17 cellular contexts compared by ENCODE assay signal in the genomic region with DNA sequence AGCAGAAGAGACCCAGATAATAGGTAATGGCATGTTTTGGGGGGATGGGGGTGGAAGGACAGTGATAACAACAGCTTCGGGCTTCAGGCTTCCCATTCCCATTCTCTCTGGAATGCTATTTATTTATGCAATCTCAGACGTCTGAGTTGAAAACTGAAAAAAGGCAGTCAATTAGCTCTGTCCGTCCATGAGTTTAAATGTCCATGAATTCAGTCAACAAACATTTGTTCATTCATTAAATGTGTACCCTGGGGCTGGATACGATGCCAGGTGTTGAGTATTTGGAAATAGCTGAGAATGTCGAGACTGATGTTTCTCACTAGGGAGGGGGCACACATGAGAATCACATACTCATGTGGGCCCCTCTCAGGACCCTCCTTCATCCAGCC. TPM values are rescaled to one million over a fixed set of nuclear protein-coding genes. Genes with fewer than 3 reads are reported as not detected.
DNase-seq lines count a peak whose midpoint lies in the region; ATAC-seq and TF ChIP-seq lines count a peak whose summit lies in the region.
"Had no signal": no experiment of that assay in that cellular context is flagged by ENCODE, and none has a peak within 500 bp of the region (broad histone marks: within the 10 kb centered on the region; RNA-seq: fewer than 3 reads in every experiment).

No MANE protein-coding gene starts in this region.

- TF ChIP-seq CTCF in chondrocyte (IDR thresholded peaks at IDR 0.05): no peak
- no peak for TF ChIP-seq CTCF in thoracic aorta (IDR thresholded peaks at IDR 0.05)

- no peaks in the 10 kb centered on the region for H3K9me3 Mint-ChIP-seq in chondrocyte (ENCODE audit: low read depth)
- H3K9me3 Mint-ChIP-seq: activated naive CD8-positive, alpha-beta T cell treated with anti-CD3 and anti-CD28 coated beads, Interleukin-2, amount 10 ng/mL, durations not matched to agents 7 days and 5 days; CD4-positive, alpha-beta memory T cell; IgD-negative memory B cell had no signal

- peak overlapping the region; percentile 97 for H3K27ac Mint-ChIP-seq in chondrocyte (ENCODE audit: unreplicated experiment)
- no peak overlapping the region for H3K27ac Mint-ChIP-seq in T-helper 17 cell
- H3K27ac Mint-ChIP-seq: activated naive CD8-positive, alpha-beta T cell treated with anti-CD3 and anti-CD28 coated beads, Interleukin-2, amount 10 ng/mL, durations not matched to agents 7 days and 5 days; CD4-positive, alpha-beta memory T cell; IgD-negative memory B cell had no signal

- no peak for DNase-seq in chondrocyte (ENCODE audit: low spot score)
- DNase-seq in thoracic aorta (ENCODE audit: low spot score): no peak
- no peak for DNase-seq in NCI-H510A treated with DMSO at 0.1 percent for 48 hours (lab: John Stamatoyannopoulos, UW)
- DNase-seq in amniotic stem cell (lab: John Stamatoyannopoulos, UW): no peak
- no peak for DNase-seq in T-helper 17 cell
- DNase-seq: activated CD8-positive, alpha-beta memory T cell treated with anti-CD3 and anti-CD28 coated beads, Interleukin-2, amount 50 U/mL, for 48 hours; activated naive CD8-positive, alpha-beta T cell treated with anti-CD3 and anti-CD28 coated beads, Interleukin-2, amount 10 ng/mL, durations not matched to agents 7 days and 5 days; CD4-positive, alpha-beta memory T cell; NCI-H1417; nucleus accumbens; Right ventricle myocardium superior; stimulated activated CD4-positive, alpha-beta T cell treated with anti-CD3 and anti-CD28 coated beads, Interleukin-2, amount 100 ng/mL, for 24 hours had no signal

- no peaks in the 10 kb centered on the region for H3K27me3 Mint-ChIP-seq in chondrocyte (ENCODE audit: low read depth)
- H3K27me3 Mint-ChIP-seq in T-helper 17 cell: peaks cover 45% of the 10 kb centered on the region

- H3K4me3 ChIP-seq in HUES48 (ENCODE audit: low read depth, low read length) (no peak overlapping the region), mucosa of rectum (ENCODE audit: low read length in 2 of 2) (no peak overlapping the region), thoracic aorta (no peak overlapping the region)
- H3K4me3 ChIP-seq: gastrocnemius medialis had no signal

- ATAC-seq in thoracic aorta (ENCODE audit: insufficient number of reproducible peaks, low FRiP score, low read depth): no peak
- no peak for ATAC-seq in GM19395 (IDR thresholded peaks at IDR 0.05; ENCODE audit: unreplicated experiment)
- no peak for ATAC-seq in T-helper 17 cell

- peak overlapping the region; percentile 23 for H3K4me3 Mint-ChIP-seq in chondrocyte (ENCODE audit: unreplicated experiment)
- no peak overlapping the region for H3K4me3 Mint-ChIP-seq in T-helper 17 cell
- H3K4me3 Mint-ChIP-seq: activated naive CD8-positive, alpha-beta T cell treated with anti-CD3 and anti-CD28 coated beads, Interleukin-2, amount 10 ng/mL, durations not matched to agents 7 days and 5 days; CD4-positive, alpha-beta memory T cell; IgD-negative memory B cell had no signal

- H3K27ac ChIP-seq in HUES48 (ENCODE audit: low read depth, low read length) (peak overlapping the region; percentile 17), mucosa of rectum (ENCODE audit: low read depth in 2 of 2, low read length in 2 of 2) (peak overlapping the region; percentile 4 to 22), thoracic aorta (peak overlapping the region; percentile 76 to 87)

- H3K27me3 ChIP-seq in HUES48 (ENCODE audit: control insufficient read depth, insufficient read depth, low read length) (no peaks in the 10 kb centered on the region), mucosa of rectum (ENCODE audit: control insufficient read depth in 2 of 2, insufficient read depth in 2 of 2, low read length in 2 of 2) (no peaks in the 10 kb centered on the region), thoracic aorta (replicated peaks; ENCODE audit: insufficient read depth) (no peaks in the 10 kb centered on the region)
- H3K27me3 ChIP-seq: gastrocnemius medialis had no signal

- H3K4me1 ChIP-seq in HUES48 (ENCODE audit: control insufficient read depth, insufficient read depth, low read length) (peaks cover 65% of the 10 kb centered on the region), mucosa of rectum (ENCODE audit: control insufficient read depth in 2 of 2, insufficient read depth in 2 of 2, low read length in 2 of 2) (peaks cover 0 to 16% of the 10 kb centered on the region in 2 donors), thoracic aorta (ENCODE audit: control insufficient read depth in 1 of 2, low read depth in 2 of 2) (peaks cover 63 to 85% of the 10 kb centered on the region in 2 donors)

- peaks cover 97% of the 10 kb centered on the region for H3K4me1 Mint-ChIP-seq in chondrocyte (ENCODE audit: low read depth)
- peaks cover 3% of the 10 kb centered on the region for H3K4me1 Mint-ChIP-seq in T-helper 17 cell
- H3K4me1 Mint-ChIP-seq: activated naive CD8-positive, alpha-beta T cell treated with anti-CD3 and anti-CD28 coated beads, Interleukin-2, amount 10 ng/mL, durations not matched to agents 7 days and 5 days; IgD-negative memory B cell had no signal

- H3K36me3 ChIP-seq in HUES48 (ENCODE audit: control insufficient read depth, insufficient read depth, low read length): no peaks in the 10 kb centered on the region
- no peaks in the 10 kb centered on the region for H3K36me3 ChIP-seq in mucosa of rectum (ENCODE audit: control insufficient read depth in 2 of 2, insufficient read depth in 2 of 2, low read length in 2 of 2)
- H3K36me3 ChIP-seq in thoracic aorta: no peaks in the 10 kb centered on the region
- H3K36me3 ChIP-seq: gastrocnemius medialis had no signal

- H3K36me3 Mint-ChIP-seq in chondrocyte (ENCODE audit: low read depth): no peaks in the 10 kb centered on the region
- H3K36me3 Mint-ChIP-seq in T-helper 17 cell (ENCODE audit: low read depth): peaks cover 4% of the 10 kb centered on the region
- H3K36me3 Mint-ChIP-seq: activated naive CD8-positive, alpha-beta T cell treated with anti-CD3 and anti-CD28 coated beads, Interleukin-2, amount 10 ng/mL, durations not matched to agents 7 days and 5 days; CD4-positive, alpha-beta memory T cell; IgD-negative memory B cell had no signal

- no peaks in the 10 kb centered on the region for H3K9me3 ChIP-seq in HUES48 (ENCODE audit: control insufficient read depth, insufficient read depth, low read length)
- no peaks in the 10 kb centered on the region for H3K9me3 ChIP-seq in mucosa of rectum (ENCODE audit: control insufficient read depth in 2 of 2, low read length in 2 of 2)
- no peaks in the 10 kb centered on the region for H3K9me3 ChIP-seq in thoracic aorta
- no peaks in the 10 kb centered on the region for H3K9me3 ChIP-seq in T-helper 17 cell (ENCODE audit: control insufficient read depth, low read length, poor library complexity, severe bottlenecking)
- H3K9me3 ChIP-seq: gastrocnemius medialis had no signal

- no peak overlapping the region for H3K9ac ChIP-seq in HUES48 (ENCODE audit: low read depth, low read length)
- no peak overlapping the region for H3K9ac ChIP-seq in mucosa of rectum (ENCODE audit: low read depth in 1 of 2, low read length in 2 of 2)

RNA-seq across cellular contexts. Expression of a gene that starts 42.4 kb away (rescaled TPM):
- 145 to 259 TPM (median 256 TPM) in 3 replicates for total RNA-seq in chondrocyte
- 100 to 1,000 TPM in 1 of 2 donors, 10 to 100 TPM in 1; 62.4 to 161 TPM for total RNA-seq in thoracic aorta
- not detected for total RNA-seq in T-helper 17 cell
- total RNA-seq: activated naive CD8-positive, alpha-beta T cell treated with anti-CD3 and anti-CD28 coated beads, Interleukin-2, amount 10 ng/mL, durations not matched to agents 7 days and 5 days had no signal

Comparison
In these comparisons a context has a peak if more than half of its experiments do, and no peak if none do; other contexts are left out.
1. H3K27ac ChIP-seq: peak in every context shown above with its lines; median percentile 82 in thoracic aorta; 17 in HUES48; 13 in mucosa of rectum.
2. RNA of a gene that starts 42.4 kb away (total RNA-seq): 145 to 259 TPM in chondrocyte and 62.4 to 161 TPM in thoracic aorta; not detected in T-helper 17 cell; every median in the first group is over 10 times any median in the second.